ENCODE assay signal across 12 cellular contexts in genomic region chr17:63442549-63443035, GRCh38. TPM values are rescaled to one million over a fixed set of nuclear protein-coding genes. Genes with fewer than 3 reads are reported as not detected.
DNase-seq lines count a peak whose midpoint lies in the region; ATAC-seq, FAIRE-seq and TF ChIP-seq lines count a peak whose summit lies in the region.
"Had no signal": no experiment of that assay in that cellular context is flagged by ENCODE, and none has a peak within 500 bp of the region (broad histone marks: within the 10 kb centered on the region; RNA-seq: fewer than 3 reads in every experiment).

No MANE protein-coding gene starts in this region.

- no peak for FAIRE-seq in kidney (lab: Jason Lieb, UNC)
- FAIRE-seq: astrocyte, TTC549 had no signal

- peaks cover 17% of the 10 kb centered on the region for H3K4me1 ChIP-seq in GM23338 (ENCODE audit: insufficient read depth)
- peaks cover 0 to 16% of the 10 kb centered on the region in 2 donors for H3K4me1 ChIP-seq in kidney (ENCODE audit: control insufficient read depth in 1 of 2, insufficient read depth in 1 of 2, low read depth in 1 of 2, low read length in 2 of 2)

- TF ChIP-seq CTCF in GM23338 (conservative IDR thresholded peaks at IDR 0.05; ENCODE audit: low read depth in 2 of 2): peak; percentile 18 to 59; a peak in 2 of 4 replicates
- TF ChIP-seq CTCF in WI38 (IDR thresholded peaks at IDR 0.05; ENCODE audit: low read depth, low read length): 0 out of 2 replicates have a peak, but pooled peaks have one; percentile 6
- TF ChIP-seq CTCF in kidney (IDR thresholded peaks at IDR 0.05; ENCODE audit: borderline replicate concordance, extremely low read depth, insufficient read depth): no peak

- H3K9me3 ChIP-seq in kidney (ENCODE audit: control insufficient read depth in 1 of 2, low read length in 2 of 2): no peaks in the 10 kb centered on the region
- H3K9me3 ChIP-seq: stomach had no signal

- H3K4me3 ChIP-seq in GM23338 (no peak overlapping the region), WI38 (ENCODE audit: low read depth, low read length) (no peak overlapping the region), kidney (ENCODE audit: low read length in 2 of 2) (no peak overlapping the region)
- H3K4me3 ChIP-seq: stomach had no signal

- no peaks in the 10 kb centered on the region for H3K9me2 ChIP-seq in GM23338 (ENCODE audit: insufficient read depth)

- H4K20me1 ChIP-seq in GM23338 (replicated peaks; ENCODE audit: insufficient read depth): no peaks in the 10 kb centered on the region

- H3K36me3 ChIP-seq in GM23338 (ENCODE audit: insufficient read depth) (no peaks in the 10 kb centered on the region), kidney (ENCODE audit: control insufficient read depth in 1 of 2, insufficient read depth in 2 of 2, low read length in 2 of 2) (no peaks in the 10 kb centered on the region)
- H3K36me3 ChIP-seq: stomach had no signal

- peaks cover 10% of the 10 kb centered on the region for H3K27me3 Mint-ChIP-seq in GM23338 (ENCODE audit: insufficient read depth, low read depth, poor library complexity)

- H3K9me3 Mint-ChIP-seq in GM23338: no peaks in the 10 kb centered on the region

- peaks cover 12% of the 10 kb centered on the region for H3K79me2 ChIP-seq in GM23338 (replicated peaks; ENCODE audit: insufficient read depth)

- H2AFZ ChIP-seq in GM23338: no peak overlapping the region

- H3K4me3 Mint-ChIP-seq in GM23338: no peak overlapping the region

- H3K4me2 ChIP-seq in GM23338: no peak overlapping the region

- peaks cover 39% of the 10 kb centered on the region for H3K4me1 Mint-ChIP-seq in GM23338

- H3K27me3 ChIP-seq in GM23338 (ENCODE audit: insufficient read depth): peaks cover 6% of the 10 kb centered on the region

- 0 out of 2 replicates have a peak, but pooled peaks cover 4% of the 10 kb centered on the region for H3F3A ChIP-seq in GM23338 (replicated peaks; ENCODE audit: low read depth)

- no peaks in the 10 kb centered on the region for H3K36me3 Mint-ChIP-seq in GM23338 (ENCODE audit: low read depth)

- H3K9ac ChIP-seq in kidney (ENCODE audit: low read length in 2 of 2): no peak overlapping the region

- no peak for ATAC-seq in GM23338
- ATAC-seq in HG02852 (IDR thresholded peaks at IDR 0.05; ENCODE audit: unreplicated experiment): no peak

- peak; percentile 27 for DNase-seq in COR-L47 (lab: John Stamatoyannopoulos, UW)
- DNase-seq in GM23338 (ENCODE audit: low spot score): no peak
- peak; percentile 77 for DNase-seq in left kidney (ENCODE audit: low read depth, low spot score)
- no peak for DNase-seq in GM19238 (ENCODE audit: insufficient read length, low spot score)
- DNase-seq in CD1c-positive myeloid dendritic cell (ENCODE audit: extremely low spot score): no peak
- no peak for DNase-seq in kidney
- DNase-seq: NCI-H1092 treated with DMSO at 0.1 percent for 48 hours, stomach had no signal

- H3K27ac ChIP-seq in GM23338 (ENCODE audit: low read depth) (no peak overlapping the region), kidney (ENCODE audit: low read depth in 2 of 2, low read length in 2 of 2) (no peak overlapping the region)

- no peak overlapping the region for H3K27ac Mint-ChIP-seq in GM23338

- intact Hi-C loops in kidney (cut with DNase I): no loop called here

TF ChIP-seq in GM23338, 12 proteins besides CTCF, POLR2A, EP300 and RAD21:
- TF ChIP-seq STAT1 (IDR thresholded peaks at IDR 0.05; ENCODE audit: unreplicated experiment) (no peak), ZNF114 (CRISPR knock-in tag; IDR thresholded peaks at IDR 0.05) (no peak), EZH2phosphoT487 (IDR thresholded peaks at IDR 0.05; ENCODE audit: unreplicated experiment) (no peak), EZH2 (IDR thresholded peaks at IDR 0.05; ENCODE audit: low read depth, unreplicated experiment) (no peak), JUNB (IDR thresholded peaks at IDR 0.05; ENCODE audit: unreplicated experiment) (no peak), POLR2AphosphoS5 (IDR thresholded peaks at IDR 0.05; ENCODE audit: low read depth) (no peak), ETS1 (IDR thresholded peaks at IDR 0.05) (no peak)

RNA-seq across cellular contexts. Expression of gene CYB561, which starts 3.5 kb away (rescaled TPM):
- total RNA-seq in GM23338 (2014; rRNA removed; shearing (Covaris generic)): 21.9 and 30.9 TPM in 2 replicates
- 13.2 and 13.7 TPM in 2 replicates for polyA plus RNA-seq in GM23338 (2016; fragmentation: Nextera tagmentation; extraction: Ambion mirVana)
- 51.1 TPM for total RNA-seq in kidney
- 38.4 TPM for polyA plus RNA-seq in kidney (ENCODE audit: insufficient read depth, low read depth, low replicate concordance)

RNA-seq across cellular contexts. Expression of gene ACE, which starts 34.3 kb away (rescaled TPM):
- 5.4 and 9.1 TPM in 2 replicates for total RNA-seq in GM23338 (2014; rRNA removed; shearing (Covaris generic))
- 0.82 and 1.0 TPM in 2 replicates for polyA plus RNA-seq in GM23338 (2016; fragmentation: Nextera tagmentation; extraction: Ambion mirVana)
- total RNA-seq in kidney: 4.3 TPM
- 12.9 TPM for polyA plus RNA-seq in kidney (ENCODE audit: insufficient read depth, low read depth, low replicate concordance)

Comparison
In these comparisons a context has a peak if more than half of its experiments do, and no peak if none do; other contexts are left out.
1. DNase-seq: peak in COR-L47 (single experiment) and left kidney (single experiment); none in GM23338 (single experiment), GM19238 (single experiment), CD1c-positive myeloid dendritic cell (single experiment) and kidney (single experiment).